13 cellular contexts compared by ENCODE assay signal in the genomic region with DNA sequence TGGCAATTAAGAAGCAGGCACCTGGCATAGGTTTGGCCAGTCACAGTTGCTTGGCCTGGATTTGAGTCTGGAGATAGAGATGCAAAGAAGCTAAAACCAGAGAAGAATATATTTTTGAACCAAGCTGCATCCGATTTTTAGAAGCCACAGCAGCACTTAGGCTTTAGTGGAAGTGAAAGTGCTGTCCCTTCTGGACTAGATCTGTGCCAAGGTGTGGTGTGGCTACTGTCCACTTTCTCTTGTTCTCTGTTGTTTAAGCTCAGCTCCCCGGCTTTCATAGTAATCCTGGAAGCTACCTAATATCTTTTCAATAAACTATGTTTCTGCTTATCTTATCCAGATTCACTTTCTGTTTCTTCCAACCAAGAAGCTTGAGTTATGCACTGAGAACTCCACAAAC.
DNase-seq lines count a peak whose midpoint lies in the region; ATAC-seq and TF ChIP-seq lines count a peak whose summit lies in the region.
"Had no signal": no experiment of that assay in that cellular context is flagged by ENCODE, and none has a peak within 500 bp of the region (broad histone marks: within the 10 kb centered on the region; RNA-seq: fewer than 3 reads in every experiment).

No MANE protein-coding gene starts in this region.

- no peak for DNase-seq in activated naive CD8-positive, alpha-beta T cell treated with anti-CD3 and anti-CD28 coated beads, Interleukin-2, amount 10 ng/mL, durations not matched to agents 7 days and 5 days
- DNase-seq in testis (no peak), prostate gland (ENCODE audit: low spot score) (no peak), NCI-H187 (lab: John Stamatoyannopoulos, UW) (no peak)
- DNase-seq in naive thymus-derived CD4-positive, alpha-beta T cell: no peak
- DNase-seq: cerebellar nuclear complex; hippocampal formation; naive thymus-derived CD8-positive, alpha-beta T cell; NCI-H187 treated with DMSO at 0.1 percent for 48 hours; SJCRH30 had no signal

- H3K27me3 ChIP-seq in rectal smooth muscle tissue (ENCODE audit: control insufficient read depth, insufficient read depth, low read length) (no peaks in the 10 kb centered on the region), testis (no peaks in the 10 kb centered on the region), prostate gland (replicated peaks; ENCODE audit: insufficient read depth) (no peaks in the 10 kb centered on the region)
- no peaks in the 10 kb centered on the region for H3K27me3 ChIP-seq in naive thymus-derived CD4-positive, alpha-beta T cell (ENCODE audit: control insufficient read depth in 2 of 2, insufficient read depth in 2 of 2, low read length in 2 of 2)

- no peak overlapping the region for H3K9ac ChIP-seq in rectal smooth muscle tissue (ENCODE audit: low read length)

- ATAC-seq in GM18907 (IDR thresholded peaks at IDR 0.05; ENCODE audit: unreplicated experiment): peak; percentile 42
- ATAC-seq in HG03103 (IDR thresholded peaks at IDR 0.05; ENCODE audit: low read depth, unreplicated experiment): peak; percentile 38
- peak; percentile 44 for ATAC-seq in activated naive CD8-positive, alpha-beta T cell treated with anti-CD3 and anti-CD28 coated beads, Interleukin-2, amount 10 ng/mL, durations not matched to agents 7 days and 5 days (ENCODE audit: low read depth)
- ATAC-seq in naive thymus-derived CD4-positive, alpha-beta T cell: no peak

- H3K4me1 ChIP-seq in rectal smooth muscle tissue (ENCODE audit: control insufficient read depth, insufficient read depth, low read length) (no peaks in the 10 kb centered on the region), testis (no peaks in the 10 kb centered on the region), prostate gland (replicated peaks) (no peaks in the 10 kb centered on the region)
- H3K4me1 ChIP-seq in naive thymus-derived CD4-positive, alpha-beta T cell (ENCODE audit: control insufficient read depth in 2 of 2, insufficient read depth in 2 of 2, low read length in 2 of 2): no peaks in the 10 kb centered on the region
- H3K4me1 ChIP-seq: SJCRH30 had no signal

- no peak for TF ChIP-seq CTCF in testis (IDR thresholded peaks at IDR 0.05)
- TF ChIP-seq CTCF in prostate gland (IDR thresholded peaks at IDR 0.05): no peak

- H3K36me3 ChIP-seq in rectal smooth muscle tissue (ENCODE audit: control insufficient read depth, insufficient read depth, low read length): no peaks in the 10 kb centered on the region
- H3K36me3 ChIP-seq in testis (ENCODE audit: low read depth, missing control alignments): no peaks in the 10 kb centered on the region
- H3K36me3 ChIP-seq in naive thymus-derived CD4-positive, alpha-beta T cell (ENCODE audit: control insufficient read depth in 2 of 3, insufficient read depth in 3 of 3, low read length in 3 of 3): no peaks in the 10 kb centered on the region
- no peaks in the 10 kb centered on the region for H3K36me3 ChIP-seq in prostate gland
- H3K36me3 ChIP-seq: SJCRH30 had no signal

- intact Hi-C loops in testis (cut with DNase I; ENCODE audit: low total_unique reads) (no loop called here), prostate gland (cut with DNase I) (no loop called here)
- intact Hi-C loops in naive thymus-derived CD4-positive, alpha-beta T cell (cut with micrococcal nuclease): no loop called here

- H3K36me3 Mint-ChIP-seq in activated naive CD8-positive, alpha-beta T cell treated with anti-CD3 and anti-CD28 coated beads, Interleukin-2, amount 10 ng/mL, durations not matched to agents 7 days and 5 days: no peaks in the 10 kb centered on the region
- H3K36me3 Mint-ChIP-seq in naive thymus-derived CD4-positive, alpha-beta T cell: no peaks in the 10 kb centered on the region
- H3K36me3 Mint-ChIP-seq: naive thymus-derived CD8-positive, alpha-beta T cell had no signal

- CTCF ChIA-PET in naive thymus-derived CD4-positive, alpha-beta T cell (lab: Charles Lee): no interaction called here

- H3K4me3 Mint-ChIP-seq in activated naive CD8-positive, alpha-beta T cell treated with anti-CD3 and anti-CD28 coated beads, Interleukin-2, amount 10 ng/mL, durations not matched to agents 7 days and 5 days: peak overlapping the region; percentile 73
- peak overlapping the region in 1 of 10 donors; percentile 65 for H3K4me3 Mint-ChIP-seq in naive thymus-derived CD4-positive, alpha-beta T cell

- H3K4me1 Mint-ChIP-seq in activated naive CD8-positive, alpha-beta T cell treated with anti-CD3 and anti-CD28 coated beads, Interleukin-2, amount 10 ng/mL, durations not matched to agents 7 days and 5 days: peaks cover 18% of the 10 kb centered on the region
- H3K4me1 Mint-ChIP-seq in naive thymus-derived CD4-positive, alpha-beta T cell: peaks cover 0 to 12% (median 0%) of the 10 kb centered on the region in 7 donors

- H3K27me3 Mint-ChIP-seq in activated naive CD8-positive, alpha-beta T cell treated with anti-CD3 and anti-CD28 coated beads, Interleukin-2, amount 10 ng/mL, durations not matched to agents 7 days and 5 days: peaks cover 71% of the 10 kb centered on the region
- peaks cover 6 to 41% (median 12%) of the 10 kb centered on the region in 5 donors for H3K27me3 Mint-ChIP-seq in naive thymus-derived CD4-positive, alpha-beta T cell

- peak overlapping the region; percentile 16 for H3K27ac Mint-ChIP-seq in activated naive CD8-positive, alpha-beta T cell treated with anti-CD3 and anti-CD28 coated beads, Interleukin-2, amount 10 ng/mL, durations not matched to agents 7 days and 5 days
- H3K27ac Mint-ChIP-seq in naive thymus-derived CD4-positive, alpha-beta T cell: no peak overlapping the region
- H3K27ac Mint-ChIP-seq: naive thymus-derived CD8-positive, alpha-beta T cell had no signal

- H3K27ac ChIP-seq in rectal smooth muscle tissue (ENCODE audit: low read depth, low read length) (peak overlapping the region; percentile 44), testis (no peak overlapping the region), prostate gland (no peak overlapping the region)
- H3K27ac ChIP-seq in naive thymus-derived CD4-positive, alpha-beta T cell (ENCODE audit: low read depth, low read length): no peak overlapping the region
- H3K27ac ChIP-seq: SJCRH30 had no signal

- H3K9me3 ChIP-seq in testis (no peaks in the 10 kb centered on the region), prostate gland (no peaks in the 10 kb centered on the region)
- no peaks in the 10 kb centered on the region for H3K9me3 ChIP-seq in naive thymus-derived CD4-positive, alpha-beta T cell (ENCODE audit: control insufficient read depth in 2 of 3, low read length in 3 of 3)
- H3K9me3 ChIP-seq: SJCRH30 had no signal

- H3K4me3 ChIP-seq in rectal smooth muscle tissue (ENCODE audit: low read length) (no peak overlapping the region), testis (no peak overlapping the region), prostate gland (no peak overlapping the region)
- no peak overlapping the region for H3K4me3 ChIP-seq in naive thymus-derived CD4-positive, alpha-beta T cell (ENCODE audit: low read length)
- H3K4me3 ChIP-seq: SJCRH30 had no signal

- POLR2A ChIA-PET in activated naive CD8-positive, alpha-beta T cell treated with anti-CD3 and anti-CD28 coated beads, Interleukin-2, amount 10 ng/mL, durations not matched to agents 7 days and 5 days (lab: Charles Lee): no interaction called here
- POLR2A ChIA-PET in naive thymus-derived CD4-positive, alpha-beta T cell (lab: Charles Lee): no interaction called here

- peaks cover 2% of the 10 kb centered on the region for H3K9me3 Mint-ChIP-seq in activated naive CD8-positive, alpha-beta T cell treated with anti-CD3 and anti-CD28 coated beads, Interleukin-2, amount 10 ng/mL, durations not matched to agents 7 days and 5 days
- H3K9me3 Mint-ChIP-seq in naive thymus-derived CD4-positive, alpha-beta T cell: peaks cover 0 to 9% (median 0%) of the 10 kb centered on the region in 11 donors

- WGBS in testis, 2 donors: 56% methylated on average over 2 of the region's 2 CpGs
- 43% methylated on average over 2 of the region's 2 CpGs for WGBS in prostate gland

- TF ChIP-seq POLR2A in testis (IDR thresholded peaks at IDR 0.05): no peak
- TF ChIP-seq POLR2A in prostate gland (IDR thresholded peaks at IDR 0.05): no peak
